ENCODE assay signal across 9 cellular contexts in genomic region chr16:87608400-87608985, GRCh38. TPM values are rescaled to one million over a fixed set of nuclear protein-coding genes. Genes with fewer than 3 reads are reported as not detected.
DNase-seq lines count a peak whose midpoint lies in the region; ATAC-seq and TF ChIP-seq lines count a peak whose summit lies in the region.
"Had no signal": no experiment of that assay in that cellular context is flagged by ENCODE, and none has a peak within 500 bp of the region (broad histone marks: within the 10 kb centered on the region; RNA-seq: fewer than 3 reads in every experiment).

No MANE protein-coding gene starts in this region.

- TF ChIP-seq CTCF in WTC11 (IDR thresholded peaks at IDR 0.05) (no peak), epithelial cell of esophagus (IDR thresholded peaks at IDR 0.05; ENCODE audit: insufficient read depth, low read depth, low read length, missing control alignments) (no peak), osteocyte (IDR thresholded peaks at IDR 0.05) (no peak)

- ATAC-seq in WTC11 = peak; percentile 77
- no peak for ATAC-seq in GM19397 (IDR thresholded peaks at IDR 0.05; ENCODE audit: unreplicated experiment)
- no peak for ATAC-seq in activated CD4-positive, CD25-positive, alpha-beta regulatory T cell treated with anti-CD3 and anti-CD28 coated beads, Interleukin-2, amount 50 U/mL, for 24 hours
- no peak for ATAC-seq in HG03108 (IDR thresholded peaks at IDR 0.05; ENCODE audit: unreplicated experiment)

- H3K36me3 Mint-ChIP-seq in WTC11 (peaks cover 3% of the 10 kb centered on the region; the same call in 1 of the 2 replicates), osteocyte (ENCODE audit: unreplicated experiment) (no peaks in the 10 kb centered on the region)

- no peak overlapping the region for H3K27ac Mint-ChIP-seq in WTC11
- H3K27ac Mint-ChIP-seq in osteocyte (ENCODE audit: unreplicated experiment) = no peak overlapping the region
- H3K27ac Mint-ChIP-seq: T-helper 1 cell treated with Interleukin-12 subunit alpha and Interleukin-12 subunit beta and Interleukin-4 antibody, amounts not matched to agents 30 μg/mL and 1 μg/mL, for 36 hours had no signal

- DNase-seq in activated gamma-delta T cell treated with Interleukin-2 at 50 U/mL for 16 hours = peak; percentile 35
- no peak for DNase-seq in activated gamma-delta T cell (lab: John Stamatoyannopoulos, UW)
- DNase-seq in WTC11 (ENCODE audit: low spot score) = peak; percentile 90
- peak; percentile 65 for DNase-seq in epithelial cell of esophagus (ENCODE audit: low read depth)
- DNase-seq in osteocyte (ENCODE audit: extremely low spot score, unreplicated experiment) = peak; percentile 93

- CTCF ChIA-PET in WTC11 (lab: Charles Lee) = interaction anchor here (0.5 to 1.6 kb wide), 5 partner anchors 11 to 327 kb away, joined by 3 to 15 read pairs (median 7); no protein-coding TSS in a partner anchor

- H3K4me1 Mint-ChIP-seq in WTC11 = peaks cover 24% of the 10 kb centered on the region
- H3K4me1 Mint-ChIP-seq in osteocyte (ENCODE audit: unreplicated experiment) = peaks cover 7% of the 10 kb centered on the region

- H3K4me3 ChIP-seq in epithelial cell of esophagus (ENCODE audit: low read length) = no peak overlapping the region

- POLR2A ChIA-PET in WTC11 (lab: Charles Lee) = interaction anchor here (0.5 kb wide), 1 partner anchor 400 kb away, joined by 3 read pairs; no protein-coding TSS in a partner anchor

- H3K27me3 Mint-ChIP-seq in WTC11 (ENCODE audit: low read depth) (peaks cover 12% of the 10 kb centered on the region), osteocyte (ENCODE audit: unreplicated experiment) (peaks cover 52% of the 10 kb centered on the region)

- H3K9me3 Mint-ChIP-seq in WTC11 (no peaks in the 10 kb centered on the region), osteocyte (ENCODE audit: unreplicated experiment) (no peaks in the 10 kb centered on the region)
- H3K9me3 Mint-ChIP-seq: T-helper 1 cell treated with Interleukin-12 subunit alpha and Interleukin-12 subunit beta and Interleukin-4 antibody, amounts not matched to agents 30 μg/mL and 1 μg/mL, for 36 hours had no signal

- no peak overlapping the region for H3K4me3 Mint-ChIP-seq in WTC11
- no peak overlapping the region for H3K4me3 Mint-ChIP-seq in osteocyte (ENCODE audit: unreplicated experiment)
- H3K4me3 Mint-ChIP-seq: T-helper 1 cell treated with Interleukin-12 subunit alpha and Interleukin-12 subunit beta and Interleukin-4 antibody, amounts not matched to agents 30 μg/mL and 1 μg/mL, for 36 hours had no signal

TF ChIP-seq in WTC11, 78 proteins besides CTCF, POLR2A, EP300 and RAD21 (continues in another document):
- peak; percentile 88 for TF ChIP-seq SMAD3 (CRISPR knock-in tag; IDR thresholded peaks at IDR 0.05; ENCODE audit: borderline replicate concordance)
- TF ChIP-seq KAT7 (CRISPR knock-in tag; IDR thresholded peaks at IDR 0.05; ENCODE audit: borderline replicate concordance) = 0 out of 2 replicates have a peak, but pooled peaks have one; percentile 49
- no peak for TF ChIP-seq ZNF396 (CRISPR knock-in tag; IDR thresholded peaks at IDR 0.05; ENCODE audit: borderline replicate concordance)
- 0 out of 2 replicates have a peak, but pooled peaks have one; percentile 59 for TF ChIP-seq CBFB (CRISPR knock-in tag; IDR thresholded peaks at IDR 0.05; ENCODE audit: low read depth)
- peak; percentile 59; the same call in 1 of the 2 replicates for TF ChIP-seq USF1 (CRISPR knock-in tag; IDR thresholded peaks at IDR 0.05)
- no peak for TF ChIP-seq SOX15 (CRISPR knock-in tag; IDR thresholded peaks at IDR 0.05)
- peak; percentile 54; the same call in 1 of the 2 replicates for TF ChIP-seq FOXK1 (CRISPR knock-in tag; IDR thresholded peaks at IDR 0.05)
- TF ChIP-seq TEAD1 (CRISPR knock-in tag; IDR thresholded peaks at IDR 0.05) = peak; percentile 68; the same call in 1 of the 2 replicates
- no peak for TF ChIP-seq NFATC4 (CRISPR knock-in tag; IDR thresholded peaks at IDR 0.05)
- TF ChIP-seq GRHL2 (CRISPR knock-in tag; IDR thresholded peaks at IDR 0.05; ENCODE audit: insufficient replicate concordance, severe bottlenecking) = no peak
- 0 out of 2 replicates have a peak, but pooled peaks have one; percentile 60 for TF ChIP-seq ZNF138 (CRISPR knock-in tag; conservative IDR thresholded peaks at IDR 0.05)
- TF ChIP-seq NFE2L1 (CRISPR knock-in tag; IDR thresholded peaks at IDR 0.05) = peak; percentile 80; the same call in 1 of the 2 replicates
- peak; percentile 88; the same call in 1 of the 2 replicates for TF ChIP-seq TP53 (CRISPR knock-in tag; IDR thresholded peaks at IDR 0.05)
- no peak for TF ChIP-seq AR (CRISPR knock-in tag; IDR thresholded peaks at IDR 0.05)
- TF ChIP-seq HMGXB4 (CRISPR knock-in tag; IDR thresholded peaks at IDR 0.05) = no peak
- TF ChIP-seq JAZF1 (CRISPR knock-in tag; IDR thresholded peaks at IDR 0.05) = no peak
- peak; percentile 94 for TF ChIP-seq FOXP4 (CRISPR knock-in tag; IDR thresholded peaks at IDR 0.05)
- no peak for TF ChIP-seq NR3C1 (CRISPR knock-in tag; conservative IDR thresholded peaks at IDR 0.05; ENCODE audit: low read depth)
- no peak for TF ChIP-seq ZNF512 (CRISPR knock-in tag; IDR thresholded peaks at IDR 0.05; ENCODE audit: borderline replicate concordance)
- 0 out of 2 replicates have a peak, but pooled peaks have one; percentile 74 for TF ChIP-seq RELA (CRISPR knock-in tag; IDR thresholded peaks at IDR 0.05; ENCODE audit: borderline replicate concordance)

RNA-seq across cellular contexts. Expression of gene JPH3, which starts 6.2 kb away (rescaled TPM):
- 37.9 to 41.2 TPM (median 39.0 TPM) in 3 replicates for total RNA-seq in WTC11 (2021)
- 2.6 and 3.1 TPM in 2 replicates for total RNA-seq in osteocyte
